ENCODE assay signal across 9 cellular contexts in the genomic region with DNA sequence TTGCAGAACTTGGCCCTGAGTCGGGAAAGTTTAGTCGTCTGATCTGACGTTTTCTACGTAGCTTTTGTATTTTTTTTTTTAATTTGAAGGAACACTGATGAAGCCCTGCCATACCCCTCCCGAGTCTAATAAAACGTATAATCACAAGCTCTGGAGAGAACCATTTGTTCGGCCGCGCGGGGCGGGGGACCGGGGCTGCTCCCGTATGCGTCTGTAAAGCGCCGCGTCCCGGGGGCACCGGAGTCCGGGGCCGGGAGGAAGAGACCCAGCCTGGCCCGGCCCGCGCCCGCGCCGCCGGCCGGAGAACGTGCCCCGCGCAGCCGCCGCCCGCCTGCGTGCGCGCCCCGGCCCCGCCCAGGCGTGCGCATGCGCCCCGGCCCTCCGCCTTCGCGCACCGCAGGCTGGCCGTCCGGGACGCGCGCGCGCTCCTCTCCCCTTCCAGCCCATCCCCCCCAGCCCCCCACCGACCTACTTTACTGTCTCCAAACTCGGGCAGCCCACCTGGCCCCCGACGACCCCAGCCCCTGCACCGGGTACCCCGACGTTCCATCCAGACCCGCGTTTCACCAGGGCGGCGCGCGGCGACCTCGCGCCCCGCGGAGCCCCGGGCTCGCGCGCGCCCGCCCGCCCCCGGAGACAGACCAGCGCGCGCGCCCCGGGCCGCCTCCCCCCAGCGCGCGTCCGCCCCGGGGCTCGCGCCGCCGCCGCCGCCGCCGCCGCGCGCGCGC. TPM values are rescaled to one million over a fixed set of nuclear protein-coding genes. Genes with fewer than 3 reads are reported as not detected.
A peak's percentile ranks its signal among the peaks of the same experiment; 100 is the strongest.
DNase-seq lines count a peak whose midpoint lies in the region; ATAC-seq, FAIRE-seq and TF ChIP-seq lines count a peak whose summit lies in the region.
"Had no signal": no experiment of that assay in that cellular context is flagged by ENCODE, and none has a peak within 500 bp of the region (broad histone marks: within the 10 kb centered on the region; RNA-seq: fewer than 3 reads in every experiment).

No MANE protein-coding gene starts in this region.

- H3K9me3 ChIP-seq in naive thymus-derived CD4-positive, alpha-beta T cell (ENCODE audit: control insufficient read depth in 2 of 3, low read length in 3 of 3), result no peaks in the 10 kb centered on the region

- H3K27ac ChIP-seq in naive thymus-derived CD4-positive, alpha-beta T cell (ENCODE audit: low read depth, low read length), result peak overlapping the region; percentile 94

- peak overlapping the region; percentile 92 to 98 (median 96) for H3K27ac Mint-ChIP-seq in naive thymus-derived CD4-positive, alpha-beta T cell
- H3K27ac Mint-ChIP-seq in stimulated activated naive CD8-positive, alpha-beta T cell treated with anti-CD3 and anti-CD28 coated beads, Interleukin-15, Interleukin-2, amounts not matched to agents 100 ng/mL and 50 ng/mL, for 24 hours, result peak overlapping the region; percentile 92

- peak overlapping the region; percentile 85 to 98 (median 94) for H3K4me3 Mint-ChIP-seq in naive thymus-derived CD4-positive, alpha-beta T cell
- H3K4me3 Mint-ChIP-seq in stimulated activated naive CD8-positive, alpha-beta T cell treated with anti-CD3 and anti-CD28 coated beads, Interleukin-15, Interleukin-2, amounts not matched to agents 100 ng/mL and 50 ng/mL, for 24 hours, result peak overlapping the region; percentile 89

- FAIRE-seq in GM19239 (lab: Jason Lieb, UNC), result peak; percentile 56

- H3K27me3 ChIP-seq in BJ (ENCODE audit: control insufficient read depth, insufficient read depth, low read length), result no peaks in the 10 kb centered on the region
- no peaks in the 10 kb centered on the region for H3K27me3 ChIP-seq in naive thymus-derived CD4-positive, alpha-beta T cell (ENCODE audit: control insufficient read depth in 2 of 2, insufficient read depth in 2 of 2, low read length in 2 of 2)

- no peaks in the 10 kb centered on the region for H3K27me3 Mint-ChIP-seq in naive thymus-derived CD4-positive, alpha-beta T cell
- no peaks in the 10 kb centered on the region for H3K27me3 Mint-ChIP-seq in stimulated activated naive CD8-positive, alpha-beta T cell treated with anti-CD3 and anti-CD28 coated beads, Interleukin-15, Interleukin-2, amounts not matched to agents 100 ng/mL and 50 ng/mL, for 24 hours

- intact Hi-C loops in naive thymus-derived CD4-positive, alpha-beta T cell (cut with micrococcal nuclease), result loop anchor here (1.0 to 10.0 kb wide), 12 partner anchors 20 to 474 kb away; a partner anchor contains a TSS

- CTCF ChIA-PET in BJ (lab: Yijun Ruan, JAX), result interaction anchor here (0.7 to 1.1 kb wide), 2 partner anchors 126 to 127 kb away, joined by 3 read pairs; no protein-coding TSS in a partner anchor
- CTCF ChIA-PET in naive thymus-derived CD4-positive, alpha-beta T cell (lab: Charles Lee), result interaction anchor here (0.7 to 0.9 kb wide), 2 partner anchors 56 to 126 kb away, joined by 3 read pairs; no protein-coding TSS in a partner anchor

- H3K36me3 ChIP-seq in BJ (ENCODE audit: control insufficient read depth, insufficient read depth, low read length), result peaks cover 24% of the 10 kb centered on the region
- peaks cover 9 to 28% (median 10%) of the 10 kb centered on the region in 3 experiments for H3K36me3 ChIP-seq in naive thymus-derived CD4-positive, alpha-beta T cell (ENCODE audit: control insufficient read depth in 2 of 3, insufficient read depth in 3 of 3, low read length in 3 of 3)

- peak; percentile 77 for ATAC-seq in naive thymus-derived CD4-positive, alpha-beta T cell

- H3K9me3 Mint-ChIP-seq in naive thymus-derived CD4-positive, alpha-beta T cell, result no peaks in the 10 kb centered on the region
- no peaks in the 10 kb centered on the region for H3K9me3 Mint-ChIP-seq in stimulated activated naive CD8-positive, alpha-beta T cell treated with anti-CD3 and anti-CD28 coated beads, Interleukin-15, Interleukin-2, amounts not matched to agents 100 ng/mL and 50 ng/mL, for 24 hours

- no peak for TF ChIP-seq CTCF in BJ (IDR thresholded peaks at IDR 0.05; ENCODE audit: insufficient read depth, low read depth, low read length)

- POLR2A ChIA-PET in BJ (lab: Charles Lee), result interaction anchor here (0.6 kb wide), 2 partner anchors 12 to 127 kb away, joined by 5 to 14 read pairs; no protein-coding TSS in a partner anchor
- POLR2A ChIA-PET in naive thymus-derived CD4-positive, alpha-beta T cell (lab: Charles Lee), result interaction anchor here (0.6 to 7.3 kb wide), 9 partner anchors 12 to 1092 kb away, joined by 3 to 40 read pairs (median 4); a partner anchor contains a TSS

- DNase-seq in BJ (ENCODE audit: low read depth), result no peak
- peak; percentile 93 for DNase-seq in GM19239 (ENCODE audit: insufficient read length, low spot score)
- DNase-seq in HPDE6-E6E7 (ENCODE audit: extremely low spot score), result peak; percentile 86
- peak; percentile 51 to 69 for DNase-seq in activated T-helper 1 cell treated with anti-CD3 and anti-CD28 coated beads, Interleukin-2, amount 50 U/mL, for 16 hours (ENCODE audit: low read depth in 1 of 2, low spot score in 1 of 2)
- peak; percentile 70 for DNase-seq in fibroblast of gingiva (ENCODE audit: low read depth)
- peak; percentile 66 to 88 (median 84) for DNase-seq in naive thymus-derived CD4-positive, alpha-beta T cell

- H3K4me3 ChIP-seq in BJ (ENCODE audit: low read depth, low read length), result peak overlapping the region; percentile 66
- peak overlapping the region; percentile 65 for H3K4me3 ChIP-seq in naive thymus-derived CD4-positive, alpha-beta T cell (ENCODE audit: low read length)

- H3K4me1 ChIP-seq in naive thymus-derived CD4-positive, alpha-beta T cell (ENCODE audit: control insufficient read depth in 2 of 2, insufficient read depth in 2 of 2, low read length in 2 of 2), result peaks cover 6 to 17% of the 10 kb centered on the region in 2 donors

- H3K4me1 Mint-ChIP-seq in naive thymus-derived CD4-positive, alpha-beta T cell, result peaks cover 15 to 45% (median 39%) of the 10 kb centered on the region in 7 donors
- peaks cover 40% of the 10 kb centered on the region for H3K4me1 Mint-ChIP-seq in stimulated activated naive CD8-positive, alpha-beta T cell treated with anti-CD3 and anti-CD28 coated beads, Interleukin-15, Interleukin-2, amounts not matched to agents 100 ng/mL and 50 ng/mL, for 24 hours (ENCODE audit: low read depth)

- peaks cover 0 to 26% (median 11%) of the 10 kb centered on the region in 5 donors for H3K36me3 Mint-ChIP-seq in naive thymus-derived CD4-positive, alpha-beta T cell
- H3K36me3 Mint-ChIP-seq in stimulated activated naive CD8-positive, alpha-beta T cell treated with anti-CD3 and anti-CD28 coated beads, Interleukin-15, Interleukin-2, amounts not matched to agents 100 ng/mL and 50 ng/mL, for 24 hours (ENCODE audit: low read depth), result peaks cover 22% of the 10 kb centered on the region

TF ChIP-seq in PFSK-1, 5 proteins besides CTCF, POLR2A, EP300 and RAD21 (continues in another document):
- TF ChIP-seq POLR2AphosphoS5 (IDR thresholded peaks at IDR 0.05; ENCODE audit: low read depth, low read length), result peak; percentile 83; the same call in 1 of the 2 replicates
- TF ChIP-seq, protein P1, sequence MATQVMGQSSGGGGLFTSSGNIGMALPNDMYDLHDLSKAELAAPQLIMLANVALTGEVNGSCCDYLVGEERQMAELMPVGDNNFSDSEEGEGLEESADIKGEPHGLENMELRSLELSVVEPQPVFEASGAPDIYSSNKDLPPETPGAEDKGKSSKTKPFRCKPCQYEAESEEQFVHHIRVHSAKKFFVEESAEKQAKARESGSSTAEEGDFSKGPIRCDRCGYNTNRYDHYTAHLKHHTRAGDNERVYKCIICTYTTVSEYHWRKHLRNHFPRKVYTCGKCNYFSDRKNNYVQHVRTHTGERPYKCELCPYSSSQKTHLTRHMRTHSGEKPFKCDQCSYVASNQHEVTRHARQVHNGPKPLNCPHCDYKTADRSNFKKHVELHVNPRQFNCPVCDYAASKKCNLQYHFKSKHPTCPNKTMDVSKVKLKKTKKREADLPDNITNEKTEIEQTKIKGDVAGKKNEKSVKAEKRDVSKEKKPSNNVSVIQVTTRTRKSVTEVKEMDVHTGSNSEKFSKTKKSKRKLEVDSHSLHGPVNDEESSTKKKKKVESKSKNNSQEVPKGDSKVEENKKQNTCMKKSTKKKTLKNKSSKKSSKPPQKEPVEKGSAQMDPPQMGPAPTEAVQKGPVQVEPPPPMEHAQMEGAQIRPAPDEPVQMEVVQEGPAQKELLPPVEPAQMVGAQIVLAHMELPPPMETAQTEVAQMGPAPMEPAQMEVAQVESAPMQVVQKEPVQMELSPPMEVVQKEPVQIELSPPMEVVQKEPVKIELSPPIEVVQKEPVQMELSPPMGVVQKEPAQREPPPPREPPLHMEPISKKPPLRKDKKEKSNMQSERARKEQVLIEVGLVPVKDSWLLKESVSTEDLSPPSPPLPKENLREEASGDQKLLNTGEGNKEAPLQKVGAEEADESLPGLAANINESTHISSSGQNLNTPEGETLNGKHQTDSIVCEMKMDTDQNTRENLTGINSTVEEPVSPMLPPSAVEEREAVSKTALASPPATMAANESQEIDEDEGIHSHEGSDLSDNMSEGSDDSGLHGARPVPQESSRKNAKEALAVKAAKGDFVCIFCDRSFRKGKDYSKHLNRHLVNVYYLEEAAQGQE (IDR thresholded peaks at IDR 0.05; ENCODE audit: insufficient read depth in 1 of 2, low read depth in 2 of 2, low read length in 2 of 2), result 0 out of 4 replicates have a peak, but pooled peaks of 1 of the 2 experiments have one; percentile 17

RNA-seq across cellular contexts. Expression of a gene that starts 0.8 kb away (rescaled TPM):
- polyA plus RNA-seq in BJ (2011; rRNA removed), result 80.3 and 80.9 TPM in 2 replicates
- 33.4 and 56.6 TPM in 2 replicates for polyA minus RNA-seq in BJ (2011; rRNA and poly(A)+ RNA removed)
- 211 TPM for polyA plus RNA-seq in PFSK-1 (2012; ENCODE audit: insufficient read length, low read depth)
- total RNA-seq in naive thymus-derived CD4-positive, alpha-beta T cell, result 100 to 1,000 TPM; 145 to 256 (median 225) TPM
- polyA plus RNA-seq in naive thymus-derived CD4-positive, alpha-beta T cell, result 1 to 10 TPM; 6.8 to 7.0 TPM

RNA-seq across cellular contexts. Expression of a gene that starts 14.3 kb away (rescaled TPM):
- not detected in 2 replicates for polyA plus RNA-seq in BJ (2011; rRNA removed)
- polyA minus RNA-seq in BJ (2011; rRNA and poly(A)+ RNA removed), result not detected in 2 replicates
- not detected for polyA plus RNA-seq in PFSK-1 (2012; ENCODE audit: insufficient read length, low read depth)
- 1 to 10 TPM in 2 of 5 experiments, under 1 TPM in 3; 0.44 to 2.5 (median 0.66) TPM for total RNA-seq in naive thymus-derived CD4-positive, alpha-beta T cell
- polyA plus RNA-seq in naive thymus-derived CD4-positive, alpha-beta T cell, result not detected

RNA-seq across cellular contexts. Expression of a gene that starts 19.2 kb away (rescaled TPM):
- 0.42 and 0.53 TPM in 2 replicates for polyA plus RNA-seq in BJ (2011; rRNA removed)
- polyA minus RNA-seq in BJ (2011; rRNA and poly(A)+ RNA removed), result 0.19 TPM in 1 of 2 replicates, not detected in the other
- polyA plus RNA-seq in PFSK-1 (2012; ENCODE audit: insufficient read length, low read depth), result 0.89 TPM
- 10 to 100 TPM in 4 of 5 experiments, 1 to 10 TPM in 1; 4.6 to 59.3 (median 25.1) TPM for total RNA-seq in naive thymus-derived CD4-positive, alpha-beta T cell
- 10 to 100 TPM; 23.4 to 39.1 TPM for polyA plus RNA-seq in naive thymus-derived CD4-positive, alpha-beta T cell

RNA-seq across cellular contexts. Expression of a gene that starts 24.0 kb away (rescaled TPM):
- not detected in 2 replicates for polyA plus RNA-seq in BJ (2011; rRNA removed)
- polyA minus RNA-seq in BJ (2011; rRNA and poly(A)+ RNA removed), result not detected in 2 replicates
- polyA plus RNA-seq in PFSK-1 (2012; ENCODE audit: insufficient read length, low read depth), result not detected
- under 1 TPM in 1 of 5 experiments, not detected in 4; 0.29 TPM for total RNA-seq in naive thymus-derived CD4-positive, alpha-beta T cell
- under 1 TPM in 1 of 2 donors, not detected in 1; 0.31 TPM for polyA plus RNA-seq in naive thymus-derived CD4-positive, alpha-beta T cell
- total RNA-seq: activated CD8-positive, alpha-beta memory T cell treated with anti-CD3 and anti-CD28 coated beads for 36 hours had no signal

RNA-seq across cellular contexts. Expression of a gene that starts 39.4 kb away (rescaled TPM):
- polyA plus RNA-seq in BJ (2011; rRNA removed), result not detected in 2 replicates
- polyA minus RNA-seq in BJ (2011; rRNA and poly(A)+ RNA removed), result not detected in 2 replicates
- polyA plus RNA-seq in PFSK-1 (2012; ENCODE audit: insufficient read length, low read depth), result not detected
- total RNA-seq in naive thymus-derived CD4-positive, alpha-beta T cell, result not detected
- polyA plus RNA-seq in naive thymus-derived CD4-positive, alpha-beta T cell, result not detected
- total RNA-seq: activated CD8-positive, alpha-beta memory T cell treated with anti-CD3 and anti-CD28 coated beads for 36 hours had no signal

Comparison
In these comparisons a context has a peak if more than half of its experiments do, and no peak if none do; other contexts are left out.
1. RNA of a gene that starts 0.8 kb away (polyA plus RNA-seq): 80.3 to 80.9 TPM in BJ; 6.8 to 7.0 TPM in naive thymus-derived CD4-positive, alpha-beta T cell; every median in the first group is over 10 times any median in the second.
2. RNA of a gene that starts 19.2 kb away (polyA plus RNA-seq): 23.4 to 39.1 TPM in naive thymus-derived CD4-positive, alpha-beta T cell; 0.42 to 0.53 TPM in BJ; every median in the first group is over 10 times any median in the second.